16 cellular contexts compared by ENCODE assay signal in the genomic region with DNA sequence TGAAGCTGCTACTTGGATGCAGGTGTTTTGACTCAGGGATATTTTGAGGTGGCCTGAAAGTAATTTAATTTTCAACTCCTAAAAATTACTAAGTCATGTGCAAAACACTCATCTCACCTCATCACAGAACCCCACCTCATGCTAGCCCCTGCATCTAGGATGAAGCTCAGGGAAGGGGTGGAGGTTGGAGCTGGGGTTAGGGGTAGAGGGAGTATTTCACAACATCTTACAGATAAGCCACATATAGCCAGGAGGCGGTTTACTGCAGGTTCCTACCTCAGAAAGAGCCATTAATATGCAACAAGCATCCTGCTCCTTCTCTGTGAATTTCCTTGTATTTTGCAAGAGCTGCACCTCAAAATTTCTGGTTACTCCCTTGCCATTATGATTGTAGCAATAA.
DNase-seq lines count a peak whose midpoint lies in the region; ATAC-seq and TF ChIP-seq lines count a peak whose summit lies in the region.
"Had no signal": no experiment of that assay in that cellular context is flagged by ENCODE, and none has a peak within 500 bp of the region (broad histone marks: within the 10 kb centered on the region; RNA-seq: fewer than 3 reads in every experiment).

No MANE protein-coding gene starts in this region.

- WGBS in esophagus muscularis mucosa: 82% methylated on average over 1 of the region's 1 CpG
- WGBS in spleen, 5 donors: 40 to 89% (median 56%) methylated on average over 1 of the region's 1 CpG
- WGBS in thyroid gland, 2 donors: 81 to 95% methylated on average over 1 of the region's 1 CpG

- H3K4me1 ChIP-seq in Panc1 (ENCODE audit: control insufficient read depth, insufficient read depth, low read length): no peaks in the 10 kb centered on the region
- H3K4me1 ChIP-seq in esophagus muscularis mucosa: no peaks in the 10 kb centered on the region
- peaks cover 0 to 16% (median 2%) of the 10 kb centered on the region in 6 donors for H3K4me1 ChIP-seq in spleen
- no peaks in the 10 kb centered on the region for H3K4me1 ChIP-seq in thyroid gland

- in situ Hi-C loops in Panc1 (cut with HindIII; ENCODE audit: low pct_unique_long_range_greater_than_20kb, low sequenced_read_pairs): no loop called here

- H3K36me3 Mint-ChIP-seq in activated T-cell treated with anti-CD3 and anti-CD28 coated beads, Interleukin-2, amount 50 U/mL, for 4 hours (ENCODE audit: insufficient read depth): peaks cover 2% of the 10 kb centered on the region

- TF ChIP-seq CTCF in Panc1 (IDR thresholded peaks at IDR 0.05) (no peak), esophagus muscularis mucosa (IDR thresholded peaks at IDR 0.05) (no peak), spleen (IDR thresholded peaks at IDR 0.05 in 8 of 11, conservative IDR thresholded peaks at IDR 0.05 in 3 of 11) (no peak), thyroid gland (IDR thresholded peaks at IDR 0.05) (no peak)

- no peak for TF ChIP-seq EP300 in esophagus muscularis mucosa (IDR thresholded peaks at IDR 0.05)

- BruUV-seq in Panc1 (replicated peaks; lab: Mats Ljungman, UMichigan): no TSS peak

- no peaks in the 10 kb centered on the region for H3K27me3 ChIP-seq in Panc1 (ENCODE audit: control insufficient read depth, insufficient read depth, low read length)
- no peaks in the 10 kb centered on the region for H3K27me3 ChIP-seq in esophagus muscularis mucosa
- H3K27me3 ChIP-seq in spleen (replicated peaks in 1 of 7): no peaks in the 10 kb centered on the region
- H3K27me3 ChIP-seq in thyroid gland: no peaks in the 10 kb centered on the region

- TF ChIP-seq POLR2A in esophagus muscularis mucosa (IDR thresholded peaks at IDR 0.05; ENCODE audit: low read depth) (no peak), spleen (IDR thresholded peaks at IDR 0.05) (no peak), thyroid gland (IDR thresholded peaks at IDR 0.05) (no peak)

- H3K4me1 Mint-ChIP-seq in activated T-cell treated with anti-CD3 and anti-CD28 coated beads, Interleukin-2, amount 50 U/mL, for 4 hours (ENCODE audit: low read depth): peaks cover 5% of the 10 kb centered on the region
- H3K4me1 Mint-ChIP-seq: B cell, H9 had no signal

- intact Hi-C loops in Panc1 (cut with micrococcal nuclease; ENCODE audit: unreplicated experiment): no loop called here
- intact Hi-C loops in esophagus muscularis mucosa (cut with DNase I): no loop called here
- intact Hi-C loops in spleen (cut with DNase I; ENCODE audit: low total_unique reads): no loop called here
- intact Hi-C loops in thyroid gland (cut with DNase I): no loop called here

- H3K4me3 ChIP-seq in Panc1 (ENCODE audit: low read depth in 2 of 2, low read length in 2 of 2) (no peak overlapping the region), esophagus muscularis mucosa (no peak overlapping the region), spleen (no peak overlapping the region), thyroid gland (replicated peaks in 1 of 3) (no peak overlapping the region)

- H3K27me3 Mint-ChIP-seq in activated T-cell treated with anti-CD3 and anti-CD28 coated beads, Interleukin-2, amount 50 U/mL, for 4 hours (ENCODE audit: low read depth): no peaks in the 10 kb centered on the region

- no peak overlapping the region for H3K4me3 Mint-ChIP-seq in activated T-cell treated with anti-CD3 and anti-CD28 coated beads, Interleukin-2, amount 50 U/mL, for 4 hours
- H3K4me3 Mint-ChIP-seq: B cell; CD4-positive, CD25-positive, alpha-beta regulatory T cell; H9 had no signal

- peaks cover 7% of the 10 kb centered on the region for H3K9me3 Mint-ChIP-seq in activated T-cell treated with anti-CD3 and anti-CD28 coated beads, Interleukin-2, amount 50 U/mL, for 4 hours

- POLR2A ChIA-PET in Panc1 (lab: Charles Lee): no interaction called here

- DNase-seq in SKM-1 treated with dmso at 0.1 percent for 144 hours (lab: John Stamatoyannopoulos, UW; ENCODE audit: unreplicated experiment) (peak; percentile 9), SKM-1 (lab: John Stamatoyannopoulos, UW; ENCODE audit: unreplicated experiment) (no peak), Panc1 (ENCODE audit: low read depth, low spot score) (no peak), esophagus muscularis mucosa (ENCODE audit: extremely low spot score) (peak; percentile 57), spleen (no peak), NCI-H128 (lab: John Stamatoyannopoulos, UW; ENCODE audit: unreplicated experiment) (no peak), thyroid gland (no peak)
- DNase-seq in activated T-cell treated with anti-CD3 and anti-CD28 coated beads, Interleukin-2, amount 50 U/mL, for 4 hours: no peak
- DNase-seq: COR-L47, H9, NCI-H1048, NCI-H146, NCI-H2029 treated with DMSO at 0.1 percent for 48 hours, SIG-M5 had no signal

- CTCF ChIA-PET in Panc1 (lab: Charles Lee): interaction anchor here (0.6 kb wide), 1 partner anchor 21 kb away, joined by 3 read pairs; no protein-coding TSS in a partner anchor

- ATAC-seq in Panc1: peak; percentile 78
- ATAC-seq in activated T-cell treated with anti-CD3 and anti-CD28 coated beads, Interleukin-2, amount 50 U/mL, for 4 hours: no peak

- peak overlapping the region; percentile 71 for H3K27ac ChIP-seq in Panc1 (ENCODE audit: low read length)
- H3K27ac ChIP-seq in esophagus muscularis mucosa (replicated peaks in 1 of 4): no peak overlapping the region
- peak overlapping the region in 5 of 8 donors; percentile 17 to 69 (median 43) for H3K27ac ChIP-seq in spleen
- H3K27ac ChIP-seq in thyroid gland: no peak overlapping the region

- no peaks in the 10 kb centered on the region for H3K9me3 ChIP-seq in Panc1 (ENCODE audit: control insufficient read depth, insufficient read depth, low read depth, low read length)
- H3K9me3 ChIP-seq in esophagus muscularis mucosa: peaks cover 0 to 6% (median 0%) of the 10 kb centered on the region in 4 donors
- peaks cover 0 to 20% (median 11%) of the 10 kb centered on the region in 8 donors for H3K9me3 ChIP-seq in spleen
- H3K9me3 ChIP-seq in thyroid gland: no peaks in the 10 kb centered on the region

- no peaks in the 10 kb centered on the region for H3K36me3 ChIP-seq in Panc1 (ENCODE audit: control insufficient read depth, insufficient read depth, low read length)
- no peaks in the 10 kb centered on the region for H3K36me3 ChIP-seq in esophagus muscularis mucosa
- H3K36me3 ChIP-seq in spleen: no peaks in the 10 kb centered on the region
- H3K36me3 ChIP-seq in thyroid gland: no peaks in the 10 kb centered on the region

Comparison
In these comparisons a context has a peak if more than half of its experiments do, and no peak if none do; other contexts are left out.
1. DNase-seq: peak in SKM-1 treated with dmso at 0.1 percent for 144 hours (single experiment) and esophagus muscularis mucosa (single experiment); none in SKM-1 (single experiment), Panc1 (single experiment), spleen (single experiment), NCI-H128 (single experiment), activated T-cell treated with anti-CD3 and anti-CD28 coated beads, Interleukin-2, amount 50 U/mL, for 4 hours (single experiment) and thyroid gland (0 of 2).
2. H3K27ac ChIP-seq: peak in Panc1 (single experiment) and spleen (5 of 8); none in esophagus muscularis mucosa (0 of 4) and thyroid gland (0 of 3).